In the genomic region with DNA sequence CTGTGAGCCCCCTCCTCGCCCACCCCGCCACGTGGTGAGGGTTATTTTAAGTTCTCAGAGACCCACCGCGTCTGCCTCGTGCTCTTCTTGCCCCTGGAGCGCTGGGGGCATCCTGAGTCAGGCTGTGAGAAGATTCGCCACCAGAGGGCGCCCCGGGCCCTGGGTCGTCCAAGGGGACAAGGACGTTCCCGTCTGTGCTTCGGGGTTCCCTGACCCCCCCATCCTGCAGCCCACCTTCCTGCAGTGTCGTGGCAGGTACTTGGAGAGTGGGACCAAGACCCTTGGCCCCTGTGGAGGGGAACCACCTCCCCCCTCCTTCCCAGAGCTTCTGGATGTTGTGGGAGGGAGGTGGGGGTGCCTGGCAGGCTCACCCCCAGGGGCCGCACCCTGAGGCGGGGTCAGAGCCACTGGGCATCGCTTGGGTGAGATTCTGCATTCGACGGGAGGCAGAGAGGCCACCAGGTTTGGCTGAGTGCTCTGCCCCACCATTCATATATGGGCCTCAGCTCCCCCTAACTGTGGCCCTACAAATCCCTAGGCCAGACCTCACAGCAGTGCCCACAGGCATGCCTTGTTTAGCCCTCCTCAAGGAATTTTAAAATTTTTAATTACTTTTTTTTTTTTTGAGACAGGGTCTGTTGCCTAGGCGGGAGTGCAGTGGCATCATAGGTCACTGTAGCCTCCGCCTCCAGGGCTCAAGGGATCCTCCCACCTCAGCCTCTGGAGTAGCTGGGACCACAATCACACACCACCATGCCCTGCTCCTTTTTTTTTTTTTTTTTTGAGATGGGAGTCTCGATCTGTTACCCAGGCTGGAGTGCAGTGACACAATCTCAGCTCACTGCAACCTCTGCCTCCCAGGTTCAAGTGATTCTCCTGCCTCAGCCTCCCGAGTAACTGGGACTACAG, we compare ENCODE assay signal across 8 cellular contexts. TPM values are rescaled to one million over a fixed set of nuclear protein-coding genes. Genes with fewer than 3 reads are reported as not detected.
DNase-seq lines count a peak whose midpoint lies in the region; ATAC-seq, FAIRE-seq and TF ChIP-seq lines count a peak whose summit lies in the region.

No MANE protein-coding gene starts in this region.

- no peak overlapping the region for H3K4me2 ChIP-seq in MM.1S (ENCODE audit: low read depth, low read length)

- no peak overlapping the region for H2AFZ ChIP-seq in MM.1S (ENCODE audit: low read length)

- no peak overlapping the region for H3K27ac ChIP-seq in MM.1S (ENCODE audit: low read length)
- peak overlapping the region; percentile 20; the same call in 1 of the 2 replicates for H3K27ac ChIP-seq in WERI-Rb-1
- no peak overlapping the region for H3K27ac ChIP-seq in body of pancreas
- peak overlapping the region in 1 of 2 donors; percentile 20 for H3K27ac ChIP-seq in kidney (ENCODE audit: low read depth in 2 of 2, low read length in 2 of 2)

- H3K9me3 ChIP-seq in MM.1S (replicated peaks; ENCODE audit: insufficient read depth, low read length), result no peaks in the 10 kb centered on the region
- H3K9me3 ChIP-seq in WERI-Rb-1 (ENCODE audit: severe bottlenecking), result no peaks in the 10 kb centered on the region
- H3K9me3 ChIP-seq in body of pancreas, result no peaks in the 10 kb centered on the region
- H3K9me3 ChIP-seq in kidney (ENCODE audit: control insufficient read depth in 1 of 2, low read length in 2 of 2), result no peaks in the 10 kb centered on the region

- H3K4me1 ChIP-seq in MM.1S (ENCODE audit: low read length) (no peaks in the 10 kb centered on the region), body of pancreas (peaks cover 15% of the 10 kb centered on the region), kidney (ENCODE audit: control insufficient read depth in 1 of 2, insufficient read depth in 1 of 2, low read depth in 1 of 2, low read length in 2 of 2) (peaks cover 12 to 18% of the 10 kb centered on the region in 2 donors)

- ATAC-seq in body of pancreas (peak; percentile 56), HG02884 (IDR thresholded peaks at IDR 0.05; ENCODE audit: unreplicated experiment) (no peak)

- WGBS in body of pancreas, 2 donors, result 20 to 32% methylated on average over 19 to 24 of the region's 24 CpGs

- no peaks in the 10 kb centered on the region for H4K20me1 ChIP-seq in MM.1S (ENCODE audit: insufficient read depth, low read length)

- no peaks in the 10 kb centered on the region for H3F3A ChIP-seq in MM.1S (ENCODE audit: insufficient read depth, low read length)

- H3K36me3 ChIP-seq in MM.1S (replicated peaks; ENCODE audit: insufficient read depth, low read length), result no peaks in the 10 kb centered on the region
- H3K36me3 ChIP-seq in WERI-Rb-1, result peaks cover 28% of the 10 kb centered on the region
- no peaks in the 10 kb centered on the region for H3K36me3 ChIP-seq in body of pancreas (replicated peaks in 1 of 2; ENCODE audit: insufficient read depth in 1 of 2, low read depth in 2 of 2)
- no peaks in the 10 kb centered on the region for H3K36me3 ChIP-seq in kidney (ENCODE audit: control insufficient read depth in 1 of 2, insufficient read depth in 2 of 2, low read length in 2 of 2)

- peak; percentile 59 for TF ChIP-seq CTCF in MM.1S (IDR thresholded peaks at IDR 0.05; ENCODE audit: low read length)
- TF ChIP-seq CTCF in WERI-Rb-1 (IDR thresholded peaks at IDR 0.05; ENCODE audit: low read depth, low read length), result peak; percentile 91
- TF ChIP-seq CTCF in body of pancreas (IDR thresholded peaks at IDR 0.05), result peak; percentile 62 to 89 (median 75)
- TF ChIP-seq CTCF in kidney (IDR thresholded peaks at IDR 0.05; ENCODE audit: borderline replicate concordance, extremely low read depth, insufficient read depth), result peak; percentile 88

- H3K9ac ChIP-seq in MM.1S (ENCODE audit: low read length) (no peak overlapping the region), kidney (ENCODE audit: low read length in 2 of 2) (peak overlapping the region in 1 of 2 donors; percentile 46)

- TF ChIP-seq POLR2A in body of pancreas (IDR thresholded peaks at IDR 0.05), result no peak

- no peak for FAIRE-seq in kidney (lab: Jason Lieb, UNC)

- intact Hi-C loops in body of pancreas (cut with DNase I) (loop anchor here (5.0 kb wide), 1 partner anchor 79 kb away; no protein-coding TSS in a partner anchor), kidney (cut with DNase I) (loop anchor here (5.0 kb wide), 1 partner anchor 69 kb away; no protein-coding TSS in a partner anchor)

- no peaks in the 10 kb centered on the region for H3K9me2 ChIP-seq in MM.1S (replicated peaks; ENCODE audit: insufficient read depth, low read length)

- no peaks in the 10 kb centered on the region for H3K79me2 ChIP-seq in MM.1S (ENCODE audit: low read length)

- H3K27me3 ChIP-seq in MM.1S (replicated peaks; ENCODE audit: insufficient read depth, low read length), result no peaks in the 10 kb centered on the region
- no peaks in the 10 kb centered on the region for H3K27me3 ChIP-seq in WERI-Rb-1 (ENCODE audit: insufficient read depth, low read depth, severe bottlenecking)
- no peaks in the 10 kb centered on the region for H3K27me3 ChIP-seq in body of pancreas

- DNase-seq in NK-92 treated with Interleukin-12 subunit alpha and Interleukin-12 subunit beta, amount 100 ng/mL, for 24 hours (lab: John Stamatoyannopoulos, UW), result peak; percentile 59
- no peak for DNase-seq in NK-92 (lab: John Stamatoyannopoulos, UW; ENCODE audit: unreplicated experiment)
- DNase-seq in MM.1S, result peak; percentile 65
- DNase-seq in WERI-Rb-1, result peak; percentile 78
- DNase-seq in body of pancreas, result peak; percentile 71 to 84 (median 79)
- peak; percentile 91 for DNase-seq in kidney
- peak; percentile 92 for DNase-seq in stimulated activated CD4-positive, alpha-beta T cell treated with anti-CD3 and anti-CD28 coated beads, Interleukin-4, amount 100 ng/mL, for 24 hours

- H3K4me3 ChIP-seq in MM.1S (ENCODE audit: low read length) (no peak overlapping the region), WERI-Rb-1 (ENCODE audit: low read depth, low read length) (no peak overlapping the region), body of pancreas (no peak overlapping the region), kidney (ENCODE audit: low read length in 2 of 2) (no peak overlapping the region)

RNA-seq across cellular contexts. Expression of a gene that starts 17.0 kb away (rescaled TPM):
- total RNA-seq in body of pancreas (10 to 100 TPM in 1 of 2 donors, 1 to 10 TPM in 1; 9.9 to 10.2 TPM), kidney (42.6 TPM)
- 23.9 TPM for polyA plus RNA-seq in kidney (ENCODE audit: insufficient read depth, low read depth, low replicate concordance)

RNA-seq across cellular contexts. Expression of a gene that starts 27.4 kb away (rescaled TPM):
- 10 to 100 TPM in 1 of 2 donors, 1 to 10 TPM in 1; 9.1 to 15.8 TPM for total RNA-seq in body of pancreas
- 34.5 TPM for total RNA-seq in kidney
- polyA plus RNA-seq in kidney (ENCODE audit: insufficient read depth, low read depth, low replicate concordance), result 3.5 TPM
